ENCODE assay signal across 36 cellular contexts in genomic region chrX:646228-646495, GRCh38. TPM values are rescaled to one million over a fixed set of nuclear protein-coding genes. Genes with fewer than 3 reads are reported as not detected.
"Had no signal": no experiment of that assay in that cellular context is flagged by ENCODE, and none has a peak within 500 bp of the region (broad histone marks: within the 10 kb centered on the region; RNA-seq: fewer than 3 reads in every experiment).

No MANE protein-coding gene starts in this region.

- H3K4me3 ChIP-seq: adrenal gland had no signal

- H3K36me3 Mint-ChIP-seq: activated naive CD4-positive, alpha-beta T cell treated with anti-CD3 and anti-CD28 coated beads, Interleukin-2, amount 50 U/mL, for 24 hours; activated naive CD8-positive, alpha-beta T cell treated with anti-CD3 and anti-CD28 coated beads, Interleukin-2, amount 10 ng/mL, durations not matched to agents 7 days and 5 days; brain had no signal

- H3K9ac ChIP-seq: KMS-11 had no signal

- H3K27me3 ChIP-seq: Peyer's patch had no signal

- H3K36me3 ChIP-seq: adrenal gland, Peyer's patch, WERI-Rb-1 had no signal

- H3K9me3 Mint-ChIP-seq: activated CD4-positive, alpha-beta T cell treated with anti-CD3 and anti-CD28 coated beads, Interleukin-2, amount 10 ng/mL, durations not matched to agents 24 days and 14 days; activated CD8-positive, alpha-beta T cell treated with anti-CD3 and anti-CD28 coated beads for 36 hours; activated naive CD4-positive, alpha-beta T cell treated with anti-CD3 and anti-CD28 coated beads, Interleukin-2, amount 50 U/mL, for 24 hours; activated naive CD8-positive, alpha-beta T cell treated with anti-CD3 and anti-CD28 coated beads, Interleukin-2, amount 10 ng/mL, durations not matched to agents 7 days and 5 days; activated T-helper 2 cell treated with anti-CD3 and anti-CD28 coated beads, Interferon-gamma antibody, Interleukin-2, Interleukin-4, amounts not matched to agents 10 μg/mL and 5 μg/mL and 100 μg/mL, durations not matched to agents 14 hours and 24 hours and 36 hours had no signal

- H3K27ac ChIP-seq: adrenal gland, KMS-11, Peyer's patch, WERI-Rb-1 had no signal

- H3K4me1 ChIP-seq: adrenal gland, Peyer's patch had no signal

- H3K27ac Mint-ChIP-seq: activated CD4-positive, alpha-beta T cell treated with anti-CD3 and anti-CD28 coated beads, Interleukin-2, amount 10 ng/mL, durations not matched to agents 24 days and 14 days; activated CD8-positive, alpha-beta T cell treated with anti-CD3 and anti-CD28 coated beads for 36 hours; activated naive CD4-positive, alpha-beta T cell treated with anti-CD3 and anti-CD28 coated beads, Interleukin-2, amount 50 U/mL, for 24 hours; activated naive CD8-positive, alpha-beta T cell treated with anti-CD3 and anti-CD28 coated beads, Interleukin-2, amount 10 ng/mL, durations not matched to agents 7 days and 5 days; activated T-helper 2 cell treated with anti-CD3 and anti-CD28 coated beads, Interferon-gamma antibody, Interleukin-2, Interleukin-4, amounts not matched to agents 10 μg/mL and 5 μg/mL and 100 μg/mL, durations not matched to agents 14 hours and 24 hours and 36 hours; brain had no signal

- H3K4me2 ChIP-seq: KMS-11 had no signal

- ATAC-seq: activated CD8-positive, alpha-beta T cell treated with anti-CD3 and anti-CD28 coated beads for 36 hours; PC-3; SK-N-SH treated with all-trans-retinoic acid at 6 μM for 48 hours had no signal

- H3K4me3 Mint-ChIP-seq: activated CD4-positive, alpha-beta T cell treated with anti-CD3 and anti-CD28 coated beads, Interleukin-2, amount 10 ng/mL, durations not matched to agents 24 days and 14 days; activated CD8-positive, alpha-beta T cell treated with anti-CD3 and anti-CD28 coated beads for 36 hours; activated naive CD4-positive, alpha-beta T cell treated with anti-CD3 and anti-CD28 coated beads, Interleukin-2, amount 50 U/mL, for 24 hours; activated naive CD8-positive, alpha-beta T cell treated with anti-CD3 and anti-CD28 coated beads, Interleukin-2, amount 10 ng/mL, durations not matched to agents 7 days and 5 days; brain had no signal

- DNase-seq: activated CD4-positive, alpha-beta T cell treated with anti-CD3 and anti-CD28 coated beads, Interleukin-2, amount 50 U/mL, for 4 hours; activated CD8-positive, alpha-beta T cell treated with anti-CD3 and anti-CD28 coated beads for 36 hours; activated gamma-delta T cell; activated naive CD4-positive, alpha-beta T cell treated with Interleukin-2 at 50 U/mL for 16 hours; activated naive CD8-positive, alpha-beta T cell treated with anti-CD3 and anti-CD28 coated beads, Interleukin-2, amount 10 ng/mL, durations not matched to agents 7 days and 5 days; activated T-cell treated with anti-CD3 and anti-CD28 coated beads, Interleukin-2, amount 50 U/mL, for 1 hour; caudate nucleus; MM.1S; MV-4-11; NCI-H1092; NCI-H1436 treated with DMSO at 0.1 percent for 48 hours; NCI-H1694 treated with DMSO at 0.1 percent for 48 hours; NCI-H2029; NCI-H345; NCI-H524 treated with DMSO at 0.1 percent for 48 hours; NK-92 treated with Interleukin-12 subunit alpha and Interleukin-12 subunit beta, amount 100 ng/mL, for 24 hours; PC-3; Peyer's patch; SHP77 treated with DMSO at 0.1 percent for 48 hours; SW 1271; T-helper 1 cell; T-helper 2 cell; T-helper 9 cell; WERI-Rb-1 had no signal

- H3K4me1 Mint-ChIP-seq: activated CD4-positive, alpha-beta T cell treated with anti-CD3 and anti-CD28 coated beads, Interleukin-2, amount 10 ng/mL, durations not matched to agents 24 days and 14 days; activated naive CD4-positive, alpha-beta T cell treated with anti-CD3 and anti-CD28 coated beads, Interleukin-2, amount 50 U/mL, for 24 hours; activated naive CD8-positive, alpha-beta T cell treated with anti-CD3 and anti-CD28 coated beads, Interleukin-2, amount 10 ng/mL, durations not matched to agents 7 days and 5 days had no signal

- H3K9me3 ChIP-seq: adrenal gland, Peyer's patch had no signal

RNA-seq across cellular contexts. Expression of gene SHOX, which starts 15.6 kb away (rescaled TPM):
- total RNA-seq: activated CD4-positive, alpha-beta T cell treated with anti-CD3 and anti-CD28 coated beads, Interleukin-2, amount 10 ng/mL, durations not matched to agents 24 days and 14 days; activated CD8-positive, alpha-beta memory T cell treated with anti-CD3 and anti-CD28 coated beads for 36 hours; activated CD8-positive, alpha-beta T cell treated with anti-CD3 and anti-CD28 coated beads for 36 hours; activated naive CD8-positive, alpha-beta T cell treated with anti-CD3 and anti-CD28 coated beads, Interleukin-2, amount 10 ng/mL, durations not matched to agents 7 days and 5 days; activated T-helper 2 cell treated with anti-CD3 and anti-CD28 coated beads, Interferon-gamma antibody, Interleukin-2, Interleukin-4, amounts not matched to agents 10 μg/mL and 5 μg/mL and 100 μg/mL, durations not matched to agents 14 hours and 24 hours and 36 hours; adrenal gland; bronchial epithelial cell; LHCN-M2; NCI-H460; PC-3; Peyer's patch; SK-MEL-5 had no signal
- polyA plus RNA-seq: adrenal gland had no signal
